1 cellular context compared by ENCODE assay signal in genomic region chr7:151507806-151508205, GRCh38.
TF ChIP-seq lines count a peak whose summit lies in the region.

No MANE protein-coding gene starts in this region.

TF ChIP-seq in endothelial cell of umbilical vein, 7 proteins besides CTCF, POLR2A, EP300 and RAD21:
- TF ChIP-seq JUN (IDR thresholded peaks at IDR 0.05; ENCODE audit: borderline replicate concordance, insufficient read depth, insufficient read length, low read depth) = no peak
- no peak for TF ChIP-seq MAX (IDR thresholded peaks at IDR 0.05; ENCODE audit: insufficient read depth, insufficient read length)
- TF ChIP-seq FOS (IDR thresholded peaks at IDR 0.05; ENCODE audit: borderline replicate concordance, insufficient read depth, low read length) = no peak
- no peak for TF ChIP-seq MYC (IDR thresholded peaks at IDR 0.05; ENCODE audit: low read depth, low read length)
- no peak for TF ChIP-seq POLR2AphosphoS5 (IDR thresholded peaks at IDR 0.05; ENCODE audit: insufficient read depth, low read depth, low read length)
- TF ChIP-seq EZH2 (IDR thresholded peaks at IDR 0.05; ENCODE audit: borderline replicate concordance, low read depth, low read length, severe bottlenecking) = no peak
- no peak for TF ChIP-seq GATA2 (IDR thresholded peaks at IDR 0.05; ENCODE audit: insufficient read depth, insufficient read length, low read depth, low read length)
TF ChIP-seq in endothelial cell of umbilical vein: peak in this region for 0.
